In the genomic region with DNA sequence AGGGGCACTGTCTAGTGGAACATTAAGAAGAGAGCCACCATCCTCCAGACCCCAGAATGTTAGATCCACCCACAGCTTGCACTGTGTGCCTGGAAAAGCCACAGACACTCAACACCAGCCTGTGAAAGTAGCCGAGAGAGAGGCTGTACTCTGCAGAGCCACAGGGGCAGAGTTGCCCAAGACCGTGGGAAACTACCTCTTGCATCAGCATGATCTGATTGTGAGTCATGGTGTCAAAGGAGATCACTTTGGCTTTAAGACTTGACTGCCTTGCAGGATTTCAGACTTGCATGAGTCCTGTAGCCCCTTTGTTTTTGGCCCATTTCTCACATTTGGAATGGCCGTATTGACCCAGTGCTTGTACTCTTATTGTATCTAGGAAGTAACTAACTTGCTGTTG, we compare ENCODE assay signal across 12 cellular contexts.
DNase-seq lines count a peak whose midpoint lies in the region; ATAC-seq and FAIRE-seq lines count a peak whose summit lies in the region.
"Had no signal": no experiment of that assay in that cellular context is flagged by ENCODE, and none has a peak within 500 bp of the region (broad histone marks: within the 10 kb centered on the region; RNA-seq: fewer than 3 reads in every experiment).

No MANE protein-coding gene starts in this region.

- H3K4me3 Mint-ChIP-seq in activated naive CD4-positive, alpha-beta T cell treated with anti-CD3 and anti-CD28 coated beads, Interleukin-2, amount 10 ng/mL, durations not matched to agents 7 days and 5 days: no peak overlapping the region

- no peaks in the 10 kb centered on the region for H3K4me1 Mint-ChIP-seq in activated naive CD4-positive, alpha-beta T cell treated with anti-CD3 and anti-CD28 coated beads, Interleukin-2, amount 10 ng/mL, durations not matched to agents 7 days and 5 days

- no peak overlapping the region for H3K27ac Mint-ChIP-seq in activated naive CD4-positive, alpha-beta T cell treated with anti-CD3 and anti-CD28 coated beads, Interleukin-2, amount 50 U/mL, for 72 hours
- H3K27ac Mint-ChIP-seq in activated naive CD4-positive, alpha-beta T cell treated with anti-CD3 and anti-CD28 coated beads, Interleukin-2, amount 10 ng/mL, durations not matched to agents 7 days and 5 days: no peak overlapping the region

- FAIRE-seq in RCC 7860 (lab: Jason Lieb, UNC): no peak

- H3K9me3 Mint-ChIP-seq in activated naive CD4-positive, alpha-beta T cell treated with anti-CD3 and anti-CD28 coated beads, Interleukin-2, amount 50 U/mL, for 72 hours: peaks cover 7 to 12% of the 10 kb centered on the region in 2 donors
- peaks cover 5% of the 10 kb centered on the region for H3K9me3 Mint-ChIP-seq in activated naive CD4-positive, alpha-beta T cell treated with anti-CD3 and anti-CD28 coated beads, Interleukin-2, amount 10 ng/mL, durations not matched to agents 7 days and 5 days

- ATAC-seq in activated naive CD4-positive, alpha-beta T cell treated with anti-CD3 and anti-CD28 coated beads, Interleukin-2, amount 50 U/mL, for 72 hours: peak; percentile 57 to 69
- ATAC-seq in HG03196 (IDR thresholded peaks at IDR 0.05; ENCODE audit: unreplicated experiment) (no peak), GM21360 (IDR thresholded peaks at IDR 0.05; ENCODE audit: unreplicated experiment) (no peak)

- H3K27me3 Mint-ChIP-seq in activated naive CD4-positive, alpha-beta T cell treated with anti-CD3 and anti-CD28 coated beads, Interleukin-2, amount 10 ng/mL, durations not matched to agents 7 days and 5 days: no peaks in the 10 kb centered on the region

- peaks cover 0 to 16% of the 10 kb centered on the region in 2 donors for H3K36me3 Mint-ChIP-seq in activated naive CD4-positive, alpha-beta T cell treated with anti-CD3 and anti-CD28 coated beads, Interleukin-2, amount 50 U/mL, for 72 hours
- H3K36me3 Mint-ChIP-seq in activated naive CD4-positive, alpha-beta T cell treated with anti-CD3 and anti-CD28 coated beads, Interleukin-2, amount 10 ng/mL, durations not matched to agents 7 days and 5 days: no peaks in the 10 kb centered on the region

- CTCF ChIA-PET in activated naive CD4-positive, alpha-beta T cell treated with anti-CD3 and anti-CD28 coated beads, Interleukin-2, amount 10 ng/mL, durations not matched to agents 7 days and 5 days (lab: Charles Lee): no interaction called here

- DNase-seq in activated naive CD4-positive, alpha-beta T cell treated with anti-CD3 and anti-CD28 coated beads, Interleukin-2, amount 50 U/mL, for 72 hours (ENCODE audit: low spot score in 2 of 2): no peak
- DNase-seq in activated naive CD4-positive, alpha-beta T cell treated with anti-CD3 and anti-CD28 coated beads, Interleukin-2, amount 10 ng/mL, durations not matched to agents 7 days and 5 days: no peak
- peak; percentile 42 for DNase-seq in RCC 7860 (ENCODE audit: low spot score)
- DNase-seq in fibroblast of peridontal ligament (ENCODE audit: extremely low read depth): peak; percentile 27
- DNase-seq in stromal cell of bone marrow (ENCODE audit: low read depth): peak; percentile 26
- DNase-seq in AG08395 (ENCODE audit: low spot score): no peak
- DNase-seq: C1 segment of cervical spinal cord; central memory CD4-positive, alpha-beta T cell; NCI-H1092; Peyer's patch had no signal

Comparison
In these comparisons a context has a peak if more than half of its experiments do, and no peak if none do; other contexts are left out.
1. ATAC-seq: peak in activated naive CD4-positive, alpha-beta T cell treated with anti-CD3 and anti-CD28 coated beads, Interleukin-2, amount 50 U/mL, for 72 hours (2 of 2); none in HG03196 (single experiment) and GM21360 (single experiment).
2. DNase-seq: peak in RCC 7860 (single experiment), fibroblast of peridontal ligament (single experiment) and stromal cell of bone marrow (single experiment); none in activated naive CD4-positive, alpha-beta T cell treated with anti-CD3 and anti-CD28 coated beads, Interleukin-2, amount 50 U/mL, for 72 hours (0 of 2), activated naive CD4-positive, alpha-beta T cell treated with anti-CD3 and anti-CD28 coated beads, Interleukin-2, amount 10 ng/mL, durations not matched to agents 7 days and 5 days (single experiment) and AG08395 (single experiment).